Comparison of ENCODE assay signal across 8 cellular contexts in the genomic region with DNA sequence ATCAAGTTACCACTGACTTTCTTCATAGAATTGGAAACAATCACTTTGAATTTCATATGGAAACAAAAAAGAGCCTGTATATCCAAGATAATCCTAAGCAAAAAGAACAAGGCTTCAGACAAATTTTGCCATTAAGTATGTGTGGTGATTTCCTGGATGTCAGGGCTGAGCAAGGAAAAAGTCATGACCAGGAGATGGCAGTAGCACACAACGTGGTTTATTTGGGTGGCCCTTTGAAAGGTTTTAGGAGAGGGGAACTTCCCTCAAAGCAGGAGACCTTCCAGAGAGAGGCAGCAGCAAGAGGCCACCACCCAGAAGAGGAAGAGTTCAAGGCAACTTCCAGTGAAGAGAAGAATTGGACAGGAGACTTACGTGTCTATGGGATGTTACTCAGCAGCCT. TPM values are rescaled to one million over a fixed set of nuclear protein-coding genes. Genes with fewer than 3 reads are reported as not detected.
A peak's percentile ranks its signal among the peaks of the same experiment; 100 is the strongest.
DNase-seq lines count a peak whose midpoint lies in the region; ATAC-seq, FAIRE-seq and TF ChIP-seq lines count a peak whose summit lies in the region.

No MANE protein-coding gene starts in this region.

- H3K4me1 Mint-ChIP-seq in activated T-cell treated with anti-CD3 and anti-CD28 coated beads, Interleukin-2, amount 50 U/mL, for 72 hours (ENCODE audit: low read depth) = no peaks in the 10 kb centered on the region
- H3K4me1 Mint-ChIP-seq in activated T-cell treated with anti-CD3 and anti-CD28 coated beads, Interleukin-2, amount 50 U/mL, for 24 hours (ENCODE audit: low read depth) = no peaks in the 10 kb centered on the region

- no peak overlapping the region for H3K27ac ChIP-seq in GM12878 (ENCODE audit: control insufficient read depth, insufficient read depth)
- no peak overlapping the region for H3K27ac ChIP-seq in psoas muscle
- no peak overlapping the region for H3K27ac ChIP-seq in substantia nigra (ENCODE audit: low read depth, low read length, poor library complexity, severe bottlenecking)

- H2AFZ ChIP-seq in GM12878 (ENCODE audit: control insufficient read depth, low read depth, low read length) = no peak overlapping the region

- no peak overlapping the region for H3K9ac ChIP-seq in GM12878 (ENCODE audit: control insufficient read depth, insufficient read depth, low read length)

- no peaks in the 10 kb centered on the region for H3K4me1 ChIP-seq in GM12878 (ENCODE audit: control insufficient read depth, insufficient read depth, low read length)
- H3K4me1 ChIP-seq in psoas muscle = no peaks in the 10 kb centered on the region

- H3K36me3 ChIP-seq in GM12878 (ENCODE audit: control insufficient read depth in 2 of 2, insufficient read depth in 2 of 2, low read length in 1 of 2) (no peaks in the 10 kb centered on the region), psoas muscle (ENCODE audit: insufficient read depth in 1 of 2, low read depth in 1 of 2) (no peaks in the 10 kb centered on the region)

- H3K4me3 ChIP-seq in GM12878 = no peak overlapping the region
- no peak overlapping the region for H3K4me3 ChIP-seq in psoas muscle

- no peaks in the 10 kb centered on the region for H3K9me3 Mint-ChIP-seq in activated T-cell treated with anti-CD3 and anti-CD28 coated beads, Interleukin-2, amount 50 U/mL, for 72 hours
- no peaks in the 10 kb centered on the region for H3K9me3 Mint-ChIP-seq in activated T-cell treated with anti-CD3 and anti-CD28 coated beads, Interleukin-2, amount 50 U/mL, for 24 hours

- no peak for TF ChIP-seq POLR2A in GM12878 (IDR thresholded peaks at IDR 0.05; ENCODE audit: low read depth, low read length)

- RAD21 ChIA-PET in GM12878 (lab: Charles Lee; ENCODE audit: unreplicated experiment) = no interaction called here

- H3K36me3 Mint-ChIP-seq in activated T-cell treated with anti-CD3 and anti-CD28 coated beads, Interleukin-2, amount 50 U/mL, for 72 hours (ENCODE audit: insufficient read depth in 2 of 2) = no peaks in the 10 kb centered on the region
- H3K36me3 Mint-ChIP-seq in activated T-cell treated with anti-CD3 and anti-CD28 coated beads, Interleukin-2, amount 50 U/mL, for 24 hours (ENCODE audit: low read depth) = no peaks in the 10 kb centered on the region

- 4% methylated on average over 2 of the region's 2 CpGs for WGBS in GM12878 (ENCODE audit: insufficient coverage, insufficient replicate concordance, low lambda C conversion rate, missing lambda C conversion rate)
- 8 to 22% (median 20%) methylated on average over 2 of the region's 2 CpGs for WGBS in psoas muscle, 3 donors

- no peak overlapping the region for H3K4me2 ChIP-seq in GM12878 (ENCODE audit: control insufficient read depth, insufficient read depth)

- ATAC-seq in activated T-cell treated with anti-CD3 and anti-CD28 coated beads, Interleukin-2, amount 50 U/mL, for 72 hours (replicated peaks in 1 of 2) = no peak
- ATAC-seq in GM12878 (peak; percentile 75), psoas muscle (no peak), HG03175 (IDR thresholded peaks at IDR 0.05; ENCODE audit: unreplicated experiment) (no peak)

- FAIRE-seq in GM12878 (lab: Jason Lieb, UNC) = no peak

- no peak for TF ChIP-seq EP300 in GM12878 (IDR thresholded peaks at IDR 0.05; ENCODE audit: borderline replicate concordance in 1 of 2, control insufficient read depth in 1 of 2, low read depth in 2 of 2, low read length in 2 of 2)

- H3K79me2 ChIP-seq in GM12878 (ENCODE audit: control insufficient read depth, insufficient read depth, low read length) = no peaks in the 10 kb centered on the region

- peaks cover 23% of the 10 kb centered on the region for H3K27me3 Mint-ChIP-seq in activated T-cell treated with anti-CD3 and anti-CD28 coated beads, Interleukin-2, amount 50 U/mL, for 72 hours (ENCODE audit: low read depth)
- peaks cover 54% of the 10 kb centered on the region for H3K27me3 Mint-ChIP-seq in activated T-cell treated with anti-CD3 and anti-CD28 coated beads, Interleukin-2, amount 50 U/mL, for 24 hours

- no TSS peak for BruUV-seq in GM12878 (replicated peaks; lab: Mats Ljungman, UMichigan)

- DNase-seq in activated T-cell treated with anti-CD3 and anti-CD28 coated beads, Interleukin-2, amount 50 U/mL, for 72 hours = peak; percentile 7 to 10
- no peak for DNase-seq in activated T-cell treated with anti-CD3 and anti-CD28 coated beads, Interleukin-2, amount 50 U/mL, for 24 hours
- DNase-seq in Kasumi-1 (lab: John Stamatoyannopoulos, UW) (peak; percentile 42 to 56), GM12878 (ENCODE audit: low read depth, low spot score) (no peak), psoas muscle (no peak), substantia nigra (lab: John Stamatoyannopoulos, UW) (no peak), NCI-H2029 (lab: John Stamatoyannopoulos, UW) (no peak)

- SMC1A ChIA-PET in GM12878 (lab: Charles Lee; ENCODE audit: uncharacterized antibody, unreplicated experiment) = no interaction called here

- no peaks in the 10 kb centered on the region for H4K20me1 ChIP-seq in GM12878 (ENCODE audit: control insufficient read depth, insufficient read depth)

- peak; percentile 34 to 49 (median 41); a peak in 5 of 6 replicates for TF ChIP-seq CTCF in GM12878 (IDR thresholded peaks at IDR 0.05 in 2 of 3, conservative IDR thresholded peaks at IDR 0.05 in 1 of 3; ENCODE audit: control insufficient read depth in 2 of 3, extremely low read depth in 1 of 3, insufficient read depth in 1 of 3, low read depth in 3 of 3, low read length in 3 of 3)
- peak; percentile 37 for TF ChIP-seq CTCF in psoas muscle (IDR thresholded peaks at IDR 0.05)

- TF ChIP-seq RAD21 in GM12878 (IDR thresholded peaks at IDR 0.05; ENCODE audit: insufficient read depth, low read depth, low read length) = peak; percentile 55

- H3K27ac Mint-ChIP-seq in activated T-cell treated with anti-CD3 and anti-CD28 coated beads, Interleukin-2, amount 50 U/mL, for 72 hours = no peak overlapping the region
- H3K27ac Mint-ChIP-seq in activated T-cell treated with anti-CD3 and anti-CD28 coated beads, Interleukin-2, amount 50 U/mL, for 24 hours = no peak overlapping the region

- POLR2A ChIA-PET in GM12878 (lab: Charles Lee) = no interaction called here

- in situ Hi-C loops in GM12878 (cut with MboI) = loop anchor here (25.0 kb wide), 1 partner anchor 439 kb away; no protein-coding TSS in a partner anchor

- intact Hi-C loops in GM12878 (cut with micrococcal nuclease; ENCODE audit: unreplicated experiment) (loop anchor here (5.0 kb wide), 1 partner anchor 454 kb away; no protein-coding TSS in a partner anchor), psoas muscle (cut with DNase I) (loop anchor here in 1 of 2 donors (10.0 kb wide), 1 partner anchor 451 kb away; no protein-coding TSS in a partner anchor)

- H3K9me3 ChIP-seq in GM12878 (replicated peaks; ENCODE audit: control insufficient read depth, insufficient read depth, low read length) (no peaks in the 10 kb centered on the region), psoas muscle (no peaks in the 10 kb centered on the region)

- H3K4me3 Mint-ChIP-seq in activated T-cell treated with anti-CD3 and anti-CD28 coated beads, Interleukin-2, amount 50 U/mL, for 72 hours = no peak overlapping the region
- H3K4me3 Mint-ChIP-seq in activated T-cell treated with anti-CD3 and anti-CD28 coated beads, Interleukin-2, amount 50 U/mL, for 24 hours = no peak overlapping the region

- CTCF ChIA-PET in GM12878 (lab: Yijun Ruan, JAX) = interaction anchor here (0.8 to 1.4 kb wide), 5 partner anchors 9 to 451 kb away, joined by 3 to 6 read pairs (median 3); no protein-coding TSS in a partner anchor

- H3K27me3 ChIP-seq in GM12878 (replicated peaks in 1 of 2; ENCODE audit: control insufficient read depth in 2 of 2, insufficient read depth in 2 of 2, low read length in 1 of 2) (no peaks in the 10 kb centered on the region), psoas muscle (ENCODE audit: insufficient read depth in 3 of 3, low read length in 2 of 3) (peaks cover 0 to 7% (median 0%) of the 10 kb centered on the region in 3 donors)

TF ChIP-seq in GM12878, 131 proteins besides CTCF, POLR2A, EP300 and RAD21 (continues in another document):
- TF ChIP-seq STAT3 (IDR thresholded peaks at IDR 0.05; ENCODE audit: low read depth, low read length) (no peak), PAX8 (IDR thresholded peaks at IDR 0.05) (no peak), BRCA1 (IDR thresholded peaks at IDR 0.05; ENCODE audit: low read depth, low read length) (no peak), SMC3 (IDR thresholded peaks at IDR 0.05; ENCODE audit: borderline replicate concordance, low read length) (peak; percentile 16; the same call in 1 of the 2 replicates), ASH2L (IDR thresholded peaks at IDR 0.05; ENCODE audit: borderline replicate concordance, low read depth) (no peak), CBX5 (IDR thresholded peaks at IDR 0.05; ENCODE audit: low read depth) (no peak)
- TF ChIP-seq, protein P1, sequence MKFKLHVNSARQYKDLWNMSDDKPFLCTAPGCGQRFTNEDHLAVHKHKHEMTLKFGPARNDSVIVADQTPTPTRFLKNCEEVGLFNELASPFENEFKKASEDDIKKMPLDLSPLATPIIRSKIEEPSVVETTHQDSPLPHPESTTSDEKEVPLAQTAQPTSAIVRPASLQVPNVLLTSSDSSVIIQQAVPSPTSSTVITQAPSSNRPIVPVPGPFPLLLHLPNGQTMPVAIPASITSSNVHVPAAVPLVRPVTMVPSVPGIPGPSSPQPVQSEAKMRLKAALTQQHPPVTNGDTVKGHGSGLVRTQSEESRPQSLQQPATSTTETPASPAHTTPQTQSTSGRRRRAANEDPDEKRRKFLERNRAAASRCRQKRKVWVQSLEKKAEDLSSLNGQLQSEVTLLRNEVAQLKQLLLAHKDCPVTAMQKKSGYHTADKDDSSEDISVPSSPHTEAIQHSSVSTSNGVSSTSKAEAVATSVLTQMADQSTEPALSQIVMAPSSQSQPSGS (IDR thresholded peaks at IDR 0.05; ENCODE audit: low read length) = no peak

RNA-seq across cellular contexts. Expression of a gene that starts 18.1 kb away (rescaled TPM):
- 1 to 10 TPM; 8.6 to 9.9 TPM for total RNA-seq in activated T-cell treated with anti-CD3 and anti-CD28 coated beads, Interleukin-2, amount 50 U/mL, for 72 hours
- 11.2 and 11.7 TPM in 2 replicates for total RNA-seq in GM12878 (2013; cell fraction: nucleolus; rRNA removed)
- total RNA-seq in GM12878 (2014; rRNA removed) (4.4 and 5.2 TPM in 2 replicates), GM12878 (2014; rRNA removed; fragmentation: Illumina TruSeq; extraction: Trizol) (2.7 and 3.0 TPM in 2 replicates), GM12878 (2021) (4.1 and 4.6 TPM in 2 replicates), psoas muscle (1 to 10 TPM; 4.8 to 8.2 (median 6.2) TPM)
- 1.8 TPM for polyA plus RNA-seq in GM12878 (2011; ENCODE audit: low read depth)
- polyA plus RNA-seq in GM12878 (2011; rRNA removed) (8.1 and 9.4 TPM in 2 replicates), GM12878 (2014; fragmentation: Illumina TruSeq; extraction: Trizol) (3.5 and 4.9 TPM in 2 replicates), GM12878 (2014; fragmentation: Nextera tagmentation; extraction: Ambion mirVana) (under 1 TPM; 0.47 to 0.77 TPM), GM12878 (2014; rRNA removed) (2.2 and 2.4 TPM in 2 replicates), GM12878 (2016; fragmentation: Nextera tagmentation; extraction: Ambion mirVana) (1 to 10 TPM; 1.7 to 3.2 TPM), psoas muscle (1 to 10 TPM; 1.7 to 3.2 (median 2.0) TPM)
- 4.1 and 4.9 TPM in 2 replicates for polyA plus RNA-seq in GM12878 (2011; cell fraction: cytosol; rRNA removed)
- 3.7 and 4.3 TPM in 2 replicates for polyA plus RNA-seq in GM12878 (2011; cell fraction: nucleus; rRNA removed)
- 3.6 and 3.9 TPM in 2 replicates for polyA plus RNA-seq in GM12878 (2012)
- polyA minus RNA-seq in GM12878 (2011; rRNA and poly(A)+ RNA removed) = 12.4 and 12.9 TPM in 2 replicates
- polyA minus RNA-seq in GM12878 (2011; cell fraction: cytosol; rRNA and poly(A)+ RNA removed) = 4.6 and 4.9 TPM in 2 replicates
- polyA minus RNA-seq in GM12878 (2011; cell fraction: nucleus; rRNA and poly(A)+ RNA removed) = 10.0 and 12.7 TPM in 2 replicates

Comparison
In these comparisons a context has a peak if more than half of its experiments do, and no peak if none do; other contexts are left out.
1. DNase-seq: peak in activated T-cell treated with anti-CD3 and anti-CD28 coated beads, Interleukin-2, amount 50 U/mL, for 72 hours (2 of 2) and Kasumi-1 (2 of 2); none in activated T-cell treated with anti-CD3 and anti-CD28 coated beads, Interleukin-2, amount 50 U/mL, for 24 hours (single experiment), GM12878 (single experiment), psoas muscle (0 of 2), substantia nigra (0 of 49) and NCI-H2029 (single experiment).